Comparison of ENCODE assay signal across 8 cellular contexts in the genomic region with DNA sequence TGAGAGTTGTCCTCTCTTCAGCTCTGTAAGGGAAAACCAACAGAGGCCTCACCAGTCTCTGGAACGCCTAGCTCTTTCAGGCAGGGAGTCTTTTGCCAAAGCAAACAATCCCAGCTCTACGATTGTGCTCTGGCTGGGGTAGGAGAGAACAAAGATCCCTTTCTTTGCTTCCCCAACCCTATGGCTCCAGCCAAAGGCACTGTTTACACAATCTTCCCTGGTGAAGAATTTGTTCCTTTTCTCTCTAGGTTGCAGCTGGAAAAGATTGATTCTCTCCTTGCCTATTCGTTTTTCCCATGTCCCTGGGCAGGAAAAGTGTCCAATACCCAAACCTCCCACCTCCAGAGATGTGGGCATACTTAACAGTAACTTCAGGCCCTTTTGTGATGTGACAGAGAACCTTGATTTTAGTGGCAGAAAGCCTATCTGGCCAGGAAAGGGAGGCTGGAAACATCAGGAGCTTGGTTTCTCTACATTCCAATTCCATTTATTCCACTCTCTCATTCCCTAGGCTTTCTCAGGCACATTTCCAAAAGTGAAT. TPM values are rescaled to one million over a fixed set of nuclear protein-coding genes. Genes with fewer than 3 reads are reported as not detected.
DNase-seq lines count a peak whose midpoint lies in the region; ATAC-seq and TF ChIP-seq lines count a peak whose summit lies in the region.

No MANE protein-coding gene starts in this region.

- BruUV-seq in A673 (replicated peaks; lab: Mats Ljungman, UMichigan), result no TSS peak

- CTCF ChIA-PET in A673 (lab: Charles Lee), result no interaction called here

- H3K9me3 ChIP-seq in A673 (ENCODE audit: low read depth, low read length, poor library complexity, severe bottlenecking) (no peaks in the 10 kb centered on the region), left lung (no peaks in the 10 kb centered on the region), thymus (ENCODE audit: control insufficient read depth) (no peaks in the 10 kb centered on the region)

- H3K9me3 Mint-ChIP-seq in chondrocyte (ENCODE audit: low read depth), result no peaks in the 10 kb centered on the region

- peak overlapping the region; percentile 96 for H3K27ac Mint-ChIP-seq in chondrocyte (ENCODE audit: unreplicated experiment)

- peaks cover 32% of the 10 kb centered on the region for H3K4me1 Mint-ChIP-seq in chondrocyte (ENCODE audit: low read depth)

- peaks cover 20% of the 10 kb centered on the region for H3K36me3 ChIP-seq in A673 (ENCODE audit: insufficient read depth, low read length, poor library complexity, severe bottlenecking)
- peaks cover 0 to 32% of the 10 kb centered on the region in 2 donors for H3K36me3 ChIP-seq in left lung
- peaks cover 5% of the 10 kb centered on the region for H3K36me3 ChIP-seq in thymus (ENCODE audit: control insufficient read depth, insufficient read depth)

- TF ChIP-seq CTCF in A673 (conservative IDR thresholded peaks at IDR 0.05; ENCODE audit: low read depth, low read length) (no peak), chondrocyte (IDR thresholded peaks at IDR 0.05) (no peak), left lung (IDR thresholded peaks at IDR 0.05) (no peak)

- H3K36me3 Mint-ChIP-seq in chondrocyte (ENCODE audit: low read depth), result peaks cover 5% of the 10 kb centered on the region

- H3K27me3 ChIP-seq in A673 (replicated peaks; ENCODE audit: insufficient read depth, low read depth, low read length, poor library complexity) (no peaks in the 10 kb centered on the region), left lung (no peaks in the 10 kb centered on the region), thymus (ENCODE audit: control insufficient read depth, insufficient read depth) (no peaks in the 10 kb centered on the region)

- intact Hi-C loops in A673 (cut with micrococcal nuclease; ENCODE audit: unreplicated experiment), result no loop called here
- intact Hi-C loops in left lung (cut with DNase I), result no loop called here

- peak overlapping the region; percentile 46 for H3K27ac ChIP-seq in A673 (ENCODE audit: low read depth, low read length, poor library complexity, severe bottlenecking)
- peak overlapping the region; percentile 60 to 82 for H3K27ac ChIP-seq in left lung
- H3K27ac ChIP-seq in thymus (ENCODE audit: low read depth), result peak overlapping the region; percentile 46

- H3K4me3 Mint-ChIP-seq in chondrocyte (ENCODE audit: unreplicated experiment), result peak overlapping the region; percentile 44

- H3K4me3 ChIP-seq in A673 (ENCODE audit: low read depth, low read length, poor library complexity, severe bottlenecking), result no peak overlapping the region
- H3K4me3 ChIP-seq in left lung, result no peak overlapping the region
- H3K4me3 ChIP-seq in thymus (ENCODE audit: low read length), result no peak overlapping the region

- H3K4me1 ChIP-seq in A673 (ENCODE audit: insufficient read depth, low read length, poor library complexity, severe bottlenecking) (no peaks in the 10 kb centered on the region), left lung (peaks cover 9 to 15% of the 10 kb centered on the region in 2 donors), thymus (ENCODE audit: control insufficient read depth, insufficient read depth, low read length) (no peaks in the 10 kb centered on the region)

- DNase-seq in A673 (ENCODE audit: low spot score) (no peak), NCI-H146 (lab: John Stamatoyannopoulos, UW) (peak; percentile 94), chondrocyte (ENCODE audit: low spot score) (no peak), left lung (peak in 1 of 2 donors; percentile 46)
- no peak for DNase-seq in NK-92 treated with Interleukin-12 subunit alpha and Interleukin-12 subunit beta, amount 100 ng/mL, for 24 hours (lab: John Stamatoyannopoulos, UW)

- POLR2A ChIA-PET in A673 (lab: Charles Lee; ENCODE audit: low non-redundant PET), result interaction anchor here (0.6 kb wide), 1 partner anchor 479 kb away, joined by 16 read pairs; the partner anchor contains the start of gene ZNF740

- ATAC-seq in left lung, result peak; percentile 95
- ATAC-seq in HG03025 (IDR thresholded peaks at IDR 0.05; ENCODE audit: low FRiP score, unreplicated experiment), result no peak
- ATAC-seq in HG02623 (IDR thresholded peaks at IDR 0.05; ENCODE audit: unreplicated experiment), result no peak

- 93% methylated on average over 3 of the region's 3 CpGs for WGBS in thymus

- no peaks in the 10 kb centered on the region for H3K27me3 Mint-ChIP-seq in chondrocyte (ENCODE audit: low read depth)

RNA-seq across cellular contexts. Expression of gene ATP5MC2, which starts 16.8 kb away (rescaled TPM):
- total RNA-seq in A673 (2021) (447 and 450 TPM in 2 replicates), chondrocyte (201 to 204 TPM (median 203 TPM) in 3 replicates), left lung (100 to 1,000 TPM; 247 to 263 TPM)
- polyA plus RNA-seq in thymus, result 335 TPM

RNA-seq across cellular contexts. Expression of gene ATF7, which starts 32.9 kb away (rescaled TPM):
- total RNA-seq in A673 (2021), result 38.8 and 44.3 TPM in 2 replicates
- 44.4 to 52.7 TPM (median 51.2 TPM) in 3 replicates for total RNA-seq in chondrocyte
- 10 to 100 TPM; 48.7 to 58.5 TPM for total RNA-seq in left lung
- 15.8 TPM for polyA plus RNA-seq in thymus
